14 cellular contexts compared by ENCODE assay signal in genomic region chr17:46013502-46014165, GRCh38. TPM values are rescaled to one million over a fixed set of nuclear protein-coding genes. Genes with fewer than 3 reads are reported as not detected.
A peak's percentile ranks its signal among the peaks of the same experiment; 100 is the strongest.
DNase-seq lines count a peak whose midpoint lies in the region; ATAC-seq and TF ChIP-seq lines count a peak whose summit lies in the region.
"Had no signal": no experiment of that assay in that cellular context is flagged by ENCODE, and none has a peak within 500 bp of the region (broad histone marks: within the 10 kb centered on the region; RNA-seq: fewer than 3 reads in every experiment).

No MANE protein-coding gene starts in this region.

- H3K36me3 ChIP-seq in fibroblast of lung (ENCODE audit: control insufficient read depth, insufficient read depth, low read length) = no peaks in the 10 kb centered on the region

- no peaks in the 10 kb centered on the region for H4K20me1 ChIP-seq in fibroblast of lung (ENCODE audit: control insufficient read depth, extremely low read depth, insufficient read depth, low read length)

- no peak overlapping the region for H3K4me2 ChIP-seq in fibroblast of lung (ENCODE audit: extremely low read depth, insufficient read depth, low read length)

- H3K4me1 ChIP-seq in fibroblast of lung (ENCODE audit: control insufficient read depth, extremely low read depth, insufficient read depth, low read length) = peaks cover 10% of the 10 kb centered on the region

- H3K4me3 ChIP-seq in fibroblast of lung (replicated peaks in 1 of 4; ENCODE audit: control extremely low read depth in 1 of 4, insufficient read depth in 1 of 4, low read depth in 3 of 4, low read length in 4 of 4) = no peak overlapping the region

- H3K4me3 Mint-ChIP-seq in activated CD4-positive, alpha-beta memory T cell treated with anti-CD3 and anti-CD28 coated beads for 36 hours = no peak overlapping the region
- H3K4me3 Mint-ChIP-seq: activated T-helper 17 cell treated with anti-CD3 and anti-CD28 coated beads, Interleukin-2, amount 50 U/mL, for 72 hours; stimulated activated naive CD8-positive, alpha-beta T cell treated with anti-CD3 and anti-CD28 coated beads, Interleukin-15, Interleukin-2, amounts not matched to agents 100 ng/mL and 50 ng/mL, for 24 hours had no signal

- H3K9me3 ChIP-seq in fibroblast of lung (ENCODE audit: control insufficient read depth, insufficient read depth, low read depth, low read length) = no peaks in the 10 kb centered on the region

- H3K27ac Mint-ChIP-seq in activated CD4-positive, alpha-beta memory T cell treated with anti-CD3 and anti-CD28 coated beads for 36 hours = no peak overlapping the region

- POLR2A ChIA-PET in activated CD4-positive, alpha-beta memory T cell treated with anti-CD3 and anti-CD28 coated beads for 36 hours (lab: Charles Lee) = interaction anchor here (0.6 kb wide), 1 partner anchor 122 kb away, joined by 3 read pairs; no protein-coding TSS in a partner anchor
- POLR2A ChIA-PET in HEK293T (lab: Yijun Ruan, JAX) = no interaction called here

- no peak overlapping the region for H2AFZ ChIP-seq in fibroblast of lung (ENCODE audit: low read length)

- CTCF ChIA-PET in activated CD4-positive, alpha-beta memory T cell treated with anti-CD3 and anti-CD28 coated beads for 36 hours (lab: Charles Lee) = interaction anchor here (0.9 kb wide), 1 partner anchor 65 kb away, joined by 3 read pairs; no protein-coding TSS in a partner anchor
- CTCF ChIA-PET in HEK293T (lab: Yijun Ruan, JAX) = no interaction called here

- peak; percentile 90 for DNase-seq in EH (ENCODE audit: low read depth)
- peak; percentile 29 for DNase-seq in NCI-H82 treated with DMSO at 0.1 percent for 48 hours (lab: John Stamatoyannopoulos, UW; ENCODE audit: unreplicated experiment)
- peak; percentile 15 to 59 for DNase-seq in fibroblast of lung (ENCODE audit: low read depth in 2 of 2)
- DNase-seq in pons (ENCODE audit: low spot score) = peak; percentile 84
- DNase-seq in activated CD4-positive, alpha-beta memory T cell treated with anti-CD3 and anti-CD28 coated beads for 36 hours = no peak
- DNase-seq in HEK293T (ENCODE audit: extremely low spot score) = no peak
- DNase-seq: activated CD4-positive, alpha-beta T cell treated with anti-CD3 and anti-CD28 coated beads for 4 hours had no signal

- no peak for TF ChIP-seq CTCF in fibroblast of lung (conservative IDR thresholded peaks at IDR 0.05 in 1 of 2, IDR thresholded peaks at IDR 0.05 in 1 of 2; ENCODE audit: low read depth in 1 of 2, low read length in 2 of 2)

- no peak overlapping the region for H3K27ac ChIP-seq in fibroblast of lung (ENCODE audit: insufficient read depth, low read length)

- no peaks in the 10 kb centered on the region for H3K79me2 ChIP-seq in fibroblast of lung (ENCODE audit: control insufficient read depth, insufficient read depth, low read length)

- intact Hi-C loops in activated CD4-positive, alpha-beta memory T cell treated with anti-CD3 and anti-CD28 coated beads for 36 hours (cut with micrococcal nuclease) = no loop called here

- peaks cover 4% of the 10 kb centered on the region for H3K4me1 Mint-ChIP-seq in activated CD4-positive, alpha-beta memory T cell treated with anti-CD3 and anti-CD28 coated beads for 36 hours (ENCODE audit: low read depth)

- ATAC-seq in GM19324 (IDR thresholded peaks at IDR 0.05; ENCODE audit: low FRiP score, unreplicated experiment) (no peak), GM21825 (IDR thresholded peaks at IDR 0.05; ENCODE audit: unreplicated experiment) (no peak)
- ATAC-seq: activated T-helper 17 cell treated with anti-CD3 and anti-CD28 coated beads, Interleukin-2, amount 50 U/mL, for 72 hours had no signal

- no peaks in the 10 kb centered on the region for H3K36me3 Mint-ChIP-seq in activated CD4-positive, alpha-beta memory T cell treated with anti-CD3 and anti-CD28 coated beads for 36 hours

- H3K27me3 Mint-ChIP-seq in activated CD4-positive, alpha-beta memory T cell treated with anti-CD3 and anti-CD28 coated beads for 36 hours = no peaks in the 10 kb centered on the region
- H3K27me3 Mint-ChIP-seq: activated T-helper 17 cell treated with anti-CD3 and anti-CD28 coated beads, Interleukin-2, amount 50 U/mL, for 72 hours; stimulated activated naive CD8-positive, alpha-beta T cell treated with anti-CD3 and anti-CD28 coated beads, Interleukin-15, Interleukin-2, amounts not matched to agents 100 ng/mL and 50 ng/mL, for 24 hours had no signal

- H3K27me3 ChIP-seq in fibroblast of lung (ENCODE audit: control insufficient read depth, insufficient read depth, low read length) = no peaks in the 10 kb centered on the region

- no peak overlapping the region for H3K9ac ChIP-seq in fibroblast of lung (ENCODE audit: insufficient read depth, low read length)

- no peaks in the 10 kb centered on the region for H3K9me3 Mint-ChIP-seq in activated CD4-positive, alpha-beta memory T cell treated with anti-CD3 and anti-CD28 coated beads for 36 hours
- H3K9me3 Mint-ChIP-seq: activated T-helper 17 cell treated with anti-CD3 and anti-CD28 coated beads, Interleukin-2, amount 50 U/mL, for 72 hours; stimulated activated naive CD8-positive, alpha-beta T cell treated with anti-CD3 and anti-CD28 coated beads, Interleukin-15, Interleukin-2, amounts not matched to agents 100 ng/mL and 50 ng/mL, for 24 hours had no signal

TF ChIP-seq in HEK293T, 16 proteins besides CTCF, POLR2A, EP300 and RAD21:
- TF ChIP-seq SUZ12 (IDR thresholded peaks at IDR 0.05) (no peak), BHLHE40 (IDR thresholded peaks at IDR 0.05; ENCODE audit: borderline replicate concordance) (no peak), ZNF384 (IDR thresholded peaks at IDR 0.05) (no peak), LEF1 (IDR thresholded peaks at IDR 0.05; ENCODE audit: borderline replicate concordance) (no peak), ELF4 (IDR thresholded peaks at IDR 0.05) (no peak), FOXA1 (IDR thresholded peaks at IDR 0.05) (no peak), FOXK2 (IDR thresholded peaks at IDR 0.05) (no peak), TARDBP (IDR thresholded peaks at IDR 0.05) (no peak), ARNT (IDR thresholded peaks at IDR 0.05) (no peak), PKNOX1 (IDR thresholded peaks at IDR 0.05) (no peak), CTBP1 (IDR thresholded peaks at IDR 0.05; ENCODE audit: borderline replicate concordance) (no peak), L3MBTL2 (conservative IDR thresholded peaks at IDR 0.05) (no peak), NFRKB (IDR thresholded peaks at IDR 0.05) (no peak), FOXM1 (IDR thresholded peaks at IDR 0.05; ENCODE audit: borderline replicate concordance) (no peak), SP1 (IDR thresholded peaks at IDR 0.05) (no peak), HDGF (IDR thresholded peaks at IDR 0.05; ENCODE audit: borderline replicate concordance) (no peak)

RNA-seq across cellular contexts. Expression of gene STH, which starts 14.6 kb away (rescaled TPM):
- total RNA-seq in fibroblast of lung = not detected in 2 replicates
- not detected in 2 replicates for polyA plus RNA-seq in fibroblast of lung
- polyA plus RNA-seq in fibroblast of lung (2012) = not detected in 2 replicates
- not detected in 2 replicates for polyA minus RNA-seq in fibroblast of lung (ENCODE audit: low replicate concordance)
- not detected for total RNA-seq in activated CD4-positive, alpha-beta memory T cell treated with anti-CD3 and anti-CD28 coated beads for 36 hours
- total RNA-seq: activated T-helper 17 cell treated with anti-CD3 and anti-CD28 coated beads, Interleukin-2, amount 50 U/mL, for 72 hours; bronchial epithelial cell; progenitor cell of endocrine pancreas; T-helper 1 cell treated with Interleukin-12 subunit alpha and Interleukin-12 subunit beta and Interleukin-4 antibody, amounts not matched to agents 30 ng/mL and 1 ng/mL, for 36 hours had no signal

Comparison
In these comparisons a context has a peak if more than half of its experiments do, and no peak if none do; other contexts are left out.
1. DNase-seq: peak in EH (single experiment), NCI-H82 treated with DMSO at 0.1 percent for 48 hours (single experiment), fibroblast of lung (2 of 2) and pons (single experiment); none in activated CD4-positive, alpha-beta memory T cell treated with anti-CD3 and anti-CD28 coated beads for 36 hours (single experiment) and HEK293T (single experiment).